In genomic region chr19:27750697-27751391, GRCh38 we compare ENCODE assay signal across 16 cellular contexts.
DNase-seq lines count a peak whose midpoint lies in the region; FAIRE-seq and TF ChIP-seq lines count a peak whose summit lies in the region.
"Had no signal": no experiment of that assay in that cellular context is flagged by ENCODE, and none has a peak within 500 bp of the region (broad histone marks: within the 10 kb centered on the region; RNA-seq: fewer than 3 reads in every experiment).

No MANE protein-coding gene starts in this region.

- peak; percentile 43 for DNase-seq in G401 (ENCODE audit: low spot score)
- DNase-seq in mesenteric fat pad (ENCODE audit: low spot score) = peak; percentile 33
- no peak for DNase-seq in urothelium cell line (ENCODE audit: low spot score)
- no peak for DNase-seq in endothelial cell (ENCODE audit: low spot score)
- no peak for DNase-seq in AG20443 (ENCODE audit: low spot score)
- no peak for DNase-seq in NCI-H1436 treated with DMSO at 0.1 percent for 48 hours (lab: John Stamatoyannopoulos, UW)
- DNase-seq: ACHN, COR-L47, DMS153, KBM-7 had no signal

- peak; percentile 48 for FAIRE-seq in urothelium cell line (lab: Jason Lieb, UNC)
- FAIRE-seq: D721Med, H54 had no signal

- TF ChIP-seq CTCF in VCaP (conservative IDR thresholded peaks at IDR 0.05) (no peak), endothelial cell (IDR thresholded peaks at IDR 0.05; ENCODE audit: unreplicated experiment) (no peak)

- no peaks in the 10 kb centered on the region for H3K9me3 Mint-ChIP-seq in endothelial cell (ENCODE audit: unreplicated experiment)

- in situ Hi-C loops in G401 (cut with HindIII; ENCODE audit: low sequenced_read_pairs) = no loop called here

- H3K27ac Mint-ChIP-seq in endothelial cell (ENCODE audit: unreplicated experiment) = no peak overlapping the region
- H3K27ac Mint-ChIP-seq: B cell; CD8-positive, alpha-beta T cell had no signal

- peaks cover 4% of the 10 kb centered on the region for H3K4me1 Mint-ChIP-seq in endothelial cell (ENCODE audit: unreplicated experiment)

- H3K27ac ChIP-seq in VCaP = peak overlapping the region; percentile 77
- H3K27ac ChIP-seq: C4-2B had no signal

- H3K4me3 Mint-ChIP-seq in endothelial cell (ENCODE audit: unreplicated experiment) = no peak overlapping the region
- H3K4me3 Mint-ChIP-seq: B cell; CD8-positive, alpha-beta T cell had no signal

- no peaks in the 10 kb centered on the region for H3K36me3 Mint-ChIP-seq in endothelial cell (ENCODE audit: low read depth, unreplicated experiment)
- H3K36me3 Mint-ChIP-seq: CD8-positive, alpha-beta T cell had no signal

- peaks cover 1% of the 10 kb centered on the region for H3K27me3 Mint-ChIP-seq in endothelial cell (ENCODE audit: unreplicated experiment)
- H3K27me3 Mint-ChIP-seq: B cell had no signal

Comparison
In these comparisons a context has a peak if more than half of its experiments do, and no peak if none do; other contexts are left out.
1. DNase-seq: peak in G401 (single experiment) and mesenteric fat pad (single experiment); none in urothelium cell line (single experiment), endothelial cell (single experiment), AG20443 (single experiment) and NCI-H1436 treated with DMSO at 0.1 percent for 48 hours (single experiment).